In the genomic region with DNA sequence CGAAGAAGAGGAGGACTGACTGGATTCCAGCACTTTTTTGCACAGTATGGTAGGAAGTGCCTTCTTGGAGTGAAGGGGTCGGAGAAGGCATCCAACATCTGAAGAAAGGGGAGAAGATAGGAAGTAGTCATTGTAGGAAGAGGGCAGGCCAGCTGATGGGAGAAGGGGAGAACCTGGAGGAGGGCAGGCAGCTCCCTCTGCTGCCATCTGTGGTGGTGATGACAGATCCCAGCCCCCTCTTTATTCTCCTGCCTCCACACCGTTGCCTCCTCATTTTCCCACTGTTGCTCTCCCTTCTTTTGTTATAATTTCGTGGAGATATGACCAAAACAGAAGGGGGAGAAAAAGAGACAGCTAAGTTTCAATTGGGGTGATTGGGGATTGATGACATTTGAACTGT, we compare ENCODE assay signal across 36 cellular contexts. TPM values are rescaled to one million over a fixed set of nuclear protein-coding genes. Genes with fewer than 3 reads are reported as not detected.
"Had no signal": no experiment of that assay in that cellular context is flagged by ENCODE, and none has a peak within 500 bp of the region (broad histone marks: within the 10 kb centered on the region; RNA-seq: fewer than 3 reads in every experiment).

No MANE protein-coding gene starts in this region.

- H3K9me3 Mint-ChIP-seq: activated naive CD4-positive, alpha-beta T cell treated with anti-CD3 and anti-CD28 coated beads for 36 hours; activated naive CD4-positive, alpha-beta T cell treated with anti-CD3 and anti-CD28 coated beads, Interleukin-2, amount 50 U/mL, for 72 hours; activated T-cell treated with anti-CD3 and anti-CD28 coated beads, Interleukin-2, amount 50 U/mL, for 4 hours; activated T-helper 1 cell treated with anti-CD3 and anti-CD28 coated beads, Interleukin-12 subunit alpha, Interleukin-12 subunit beta, Interleukin-2, Interleukin-4 antibody, amounts not matched to agents 30 ng/mL and 10 ng/mL and 1 ng/mL, durations not matched to agents 14 hours and 24 hours and 36 hours had no signal

- H3K27ac Mint-ChIP-seq: activated CD4-positive, alpha-beta T cell treated with anti-CD3 and anti-CD28 coated beads for 36 hours; activated CD4-positive, alpha-beta T cell treated with anti-CD3 and anti-CD28 coated beads, Interleukin-2, amount 10 ng/mL, durations not matched to agents 7 days and 5 days; activated CD8-positive, alpha-beta T cell treated with anti-CD3 and anti-CD28 coated beads, Interleukin-2, amount 10 ng/mL, durations not matched to agents 7 days and 5 days; activated naive CD4-positive, alpha-beta T cell treated with anti-CD3 and anti-CD28 coated beads for 36 hours; activated naive CD4-positive, alpha-beta T cell treated with anti-CD3 and anti-CD28 coated beads, Interleukin-2, amount 50 U/mL, for 72 hours; activated T-helper 1 cell treated with anti-CD3 and anti-CD28 coated beads, Interleukin-12 subunit alpha, Interleukin-12 subunit beta, Interleukin-2, Interleukin-4 antibody, amounts not matched to agents 30 ng/mL and 10 ng/mL and 1 ng/mL, durations not matched to agents 14 hours and 24 hours and 36 hours had no signal

- H3K4me2 ChIP-seq: PC-9 had no signal

- H3K36me3 ChIP-seq: adrenal gland, breast epithelium, SJCRH30 had no signal

- H3K4me1 ChIP-seq: adrenal gland, body of pancreas, breast epithelium, SJCRH30 had no signal

- H3K36me3 Mint-ChIP-seq: activated naive CD4-positive, alpha-beta T cell treated with anti-CD3 and anti-CD28 coated beads, Interleukin-2, amount 50 U/mL, for 72 hours had no signal

- H2AFZ ChIP-seq: PC-9 had no signal

- H3K9me3 ChIP-seq: adrenal gland, body of pancreas, breast epithelium, SJCRH30 had no signal

- H3K4me3 ChIP-seq: adrenal gland, body of pancreas, breast epithelium, PC-9, SJCRH30, SK-N-MC had no signal

- H3K27me3 ChIP-seq: body of pancreas, breast epithelium, SJCRH30 had no signal

- ATAC-seq: activated CD4-positive, alpha-beta T cell treated with anti-CD3 and anti-CD28 coated beads for 36 hours; activated CD4-positive, CD25-positive, alpha-beta regulatory T cell treated with anti-CD3 and anti-CD28 coated beads, Interleukin-2, amount 50 U/mL, for 24 hours; activated CD8-positive, alpha-beta T cell treated with anti-CD3 and anti-CD28 coated beads, Interleukin-2, amount 10 ng/mL, durations not matched to agents 7 days and 5 days; activated naive CD4-positive, alpha-beta T cell treated with anti-CD3 and anti-CD28 coated beads, Interleukin-2, amount 50 U/mL, for 72 hours; activated T-cell treated with anti-CD3 and anti-CD28 coated beads, Interleukin-2, amount 50 U/mL, for 4 hours; body of pancreas; Right ventricle myocardium inferior had no signal

- DNase-seq: activated CD4-positive, alpha-beta T cell treated with anti-CD3 and anti-CD28 coated beads for 36 hours; activated CD4-positive, alpha-beta T cell treated with anti-CD3 and anti-CD28 coated beads, Interleukin-2, amount 10 ng/mL, durations not matched to agents 7 days and 5 days; activated CD4-positive, alpha-beta T cell treated with anti-CD3 and anti-CD28 coated beads, Interleukin-2, amount 50 U/mL, for 48 hours; activated CD8-positive, alpha-beta T cell treated with anti-CD3 and anti-CD28 coated beads, Interleukin-2, amount 10 ng/mL, durations not matched to agents 7 days and 5 days; activated gamma-delta T cell treated with Interleukin-2 at 50 U/mL for 16 hours; activated naive CD4-positive, alpha-beta T cell treated with anti-CD3 and anti-CD28 coated beads for 36 hours; activated T-cell treated with anti-CD3 and anti-CD28 coated beads for 4 hours; activated T-cell treated with anti-CD3 and anti-CD28 coated beads, Interleukin-2, amount 50 U/mL, for 4 hours; adrenal gland; body of pancreas; Karpas-422; NCI-H1105; NCI-H1417 treated with DMSO at 0.1 percent for 48 hours; NCI-H187 treated with DMSO at 0.1 percent for 48 hours; NCI-H2081; NCI-H226; NCI-H510A; NCI-H526; NCI-H748 treated with DMSO at 0.1 percent for 48 hours; NK-92 treated with Interleukin-12 subunit alpha and Interleukin-12 subunit beta, amount 100 ng/mL, for 24 hours; PC-9; SJCRH30; T1000 had no signal

- H3K4me3 Mint-ChIP-seq: activated CD4-positive, alpha-beta T cell treated with anti-CD3 and anti-CD28 coated beads for 36 hours; activated CD4-positive, alpha-beta T cell treated with anti-CD3 and anti-CD28 coated beads, Interleukin-2, amount 10 ng/mL, durations not matched to agents 7 days and 5 days; activated CD8-positive, alpha-beta T cell treated with anti-CD3 and anti-CD28 coated beads, Interleukin-2, amount 10 ng/mL, durations not matched to agents 7 days and 5 days; activated naive CD4-positive, alpha-beta T cell treated with anti-CD3 and anti-CD28 coated beads for 36 hours; activated T-cell treated with anti-CD3 and anti-CD28 coated beads, Interleukin-2, amount 50 U/mL, for 4 hours; activated T-helper 1 cell treated with anti-CD3 and anti-CD28 coated beads, Interleukin-12 subunit alpha, Interleukin-12 subunit beta, Interleukin-2, Interleukin-4 antibody, amounts not matched to agents 30 ng/mL and 10 ng/mL and 1 ng/mL, durations not matched to agents 14 hours and 24 hours and 36 hours had no signal

- H3K27ac ChIP-seq: adrenal gland, body of pancreas, breast epithelium, PC-9, RWPE1, SJCRH30, SK-N-MC had no signal

RNA-seq across cellular contexts. Expression of a gene that starts 2.9 kb away (rescaled TPM):
- total RNA-seq: activated CD4-positive, alpha-beta T cell treated with anti-CD3 and anti-CD28 coated beads for 36 hours; activated CD4-positive, alpha-beta T cell treated with anti-CD3 and anti-CD28 coated beads, Interleukin-2, amount 10 ng/mL, durations not matched to agents 7 days and 5 days; activated CD8-positive, alpha-beta T cell treated with anti-CD3 and anti-CD28 coated beads, Interleukin-2, amount 10 ng/mL, durations not matched to agents 7 days and 5 days; activated naive CD4-positive, alpha-beta T cell treated with anti-CD3 and anti-CD28 coated beads for 36 hours; activated naive CD4-positive, alpha-beta T cell treated with anti-CD3 and anti-CD28 coated beads, Interleukin-2, amount 50 U/mL, for 72 hours; activated T-cell treated with anti-CD3 and anti-CD28 coated beads, Interleukin-2, amount 50 U/mL, for 4 hours; activated T-helper 1 cell treated with anti-CD3 and anti-CD28 coated beads, Interleukin-12 subunit alpha, Interleukin-12 subunit beta, Interleukin-2, Interleukin-4 antibody, amounts not matched to agents 30 ng/mL and 10 ng/mL and 1 ng/mL, durations not matched to agents 14 hours and 24 hours and 36 hours; adrenal gland; astrocyte; body of pancreas; breast epithelium; cardiac septum; MCF 10A; OCI-LY7; PC-9; Right ventricle myocardium inferior; SJCRH30; T-helper 1 cell treated with Interleukin-12 subunit alpha and Interleukin-12 subunit beta and Interleukin-4 antibody, amounts not matched to agents 30 ng/mL and 1 ng/mL, for 36 hours; T-helper 2 cell treated with Interferon-gamma antibody and Interleukin-4, amounts not matched to agents 100 ng/mL and 5 ng/mL, for 36 hours had no signal
- polyA plus RNA-seq: adrenal gland had no signal

RNA-seq across cellular contexts. Expression of a gene that starts 18.8 kb away (rescaled TPM):
- total RNA-seq: activated CD4-positive, alpha-beta T cell treated with anti-CD3 and anti-CD28 coated beads for 36 hours; activated CD4-positive, alpha-beta T cell treated with anti-CD3 and anti-CD28 coated beads, Interleukin-2, amount 10 ng/mL, durations not matched to agents 7 days and 5 days; activated CD8-positive, alpha-beta T cell treated with anti-CD3 and anti-CD28 coated beads, Interleukin-2, amount 10 ng/mL, durations not matched to agents 7 days and 5 days; activated naive CD4-positive, alpha-beta T cell treated with anti-CD3 and anti-CD28 coated beads for 36 hours; activated naive CD4-positive, alpha-beta T cell treated with anti-CD3 and anti-CD28 coated beads, Interleukin-2, amount 50 U/mL, for 72 hours; activated T-cell treated with anti-CD3 and anti-CD28 coated beads, Interleukin-2, amount 50 U/mL, for 4 hours; activated T-helper 1 cell treated with anti-CD3 and anti-CD28 coated beads, Interleukin-12 subunit alpha, Interleukin-12 subunit beta, Interleukin-2, Interleukin-4 antibody, amounts not matched to agents 30 ng/mL and 10 ng/mL and 1 ng/mL, durations not matched to agents 14 hours and 24 hours and 36 hours; adrenal gland; astrocyte; body of pancreas; breast epithelium; cardiac septum; MCF 10A; OCI-LY7; PC-9; Right ventricle myocardium inferior; SJCRH30; T-helper 1 cell treated with Interleukin-12 subunit alpha and Interleukin-12 subunit beta and Interleukin-4 antibody, amounts not matched to agents 30 ng/mL and 1 ng/mL, for 36 hours; T-helper 2 cell treated with Interferon-gamma antibody and Interleukin-4, amounts not matched to agents 100 ng/mL and 5 ng/mL, for 36 hours had no signal
- polyA plus RNA-seq: adrenal gland had no signal

RNA-seq across cellular contexts. Expression of a gene that starts 21.5 kb away (rescaled TPM):
- total RNA-seq: activated CD4-positive, alpha-beta T cell treated with anti-CD3 and anti-CD28 coated beads for 36 hours; activated CD4-positive, alpha-beta T cell treated with anti-CD3 and anti-CD28 coated beads, Interleukin-2, amount 10 ng/mL, durations not matched to agents 7 days and 5 days; activated CD8-positive, alpha-beta T cell treated with anti-CD3 and anti-CD28 coated beads, Interleukin-2, amount 10 ng/mL, durations not matched to agents 7 days and 5 days; activated naive CD4-positive, alpha-beta T cell treated with anti-CD3 and anti-CD28 coated beads for 36 hours; activated naive CD4-positive, alpha-beta T cell treated with anti-CD3 and anti-CD28 coated beads, Interleukin-2, amount 50 U/mL, for 72 hours; activated T-cell treated with anti-CD3 and anti-CD28 coated beads, Interleukin-2, amount 50 U/mL, for 4 hours; activated T-helper 1 cell treated with anti-CD3 and anti-CD28 coated beads, Interleukin-12 subunit alpha, Interleukin-12 subunit beta, Interleukin-2, Interleukin-4 antibody, amounts not matched to agents 30 ng/mL and 10 ng/mL and 1 ng/mL, durations not matched to agents 14 hours and 24 hours and 36 hours; adrenal gland; astrocyte; body of pancreas; breast epithelium; cardiac septum; MCF 10A; OCI-LY7; PC-9; Right ventricle myocardium inferior; SJCRH30; T-helper 1 cell treated with Interleukin-12 subunit alpha and Interleukin-12 subunit beta and Interleukin-4 antibody, amounts not matched to agents 30 ng/mL and 1 ng/mL, for 36 hours; T-helper 2 cell treated with Interferon-gamma antibody and Interleukin-4, amounts not matched to agents 100 ng/mL and 5 ng/mL, for 36 hours had no signal
- polyA plus RNA-seq: adrenal gland had no signal
